25 cellular contexts compared by ENCODE assay signal in the genomic region with DNA sequence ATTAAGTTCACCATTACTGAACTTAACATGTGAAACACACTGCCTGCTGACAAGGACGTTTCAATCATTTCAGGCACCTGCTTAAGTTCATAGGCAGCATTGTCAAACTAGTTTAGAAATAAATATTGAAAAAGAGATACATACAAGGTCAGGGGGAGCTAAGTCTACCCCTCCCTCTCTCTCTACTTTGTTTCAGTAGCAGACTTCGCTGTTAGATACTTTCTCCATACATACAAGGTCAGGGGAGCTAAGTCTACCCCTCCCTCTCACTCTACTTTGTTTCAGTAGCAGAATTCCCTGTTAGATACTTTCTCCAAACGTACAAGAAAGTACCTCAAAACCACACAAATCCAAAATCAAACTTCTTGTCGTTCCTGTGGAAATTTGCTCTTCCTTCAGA.
"Had no signal": no experiment of that assay in that cellular context is flagged by ENCODE, and none has a peak within 500 bp of the region (broad histone marks: within the 10 kb centered on the region; RNA-seq: fewer than 3 reads in every experiment).

No MANE protein-coding gene starts in this region.

- FAIRE-seq: colon, endometrium, islet of Langerhans, keratinocyte had no signal

- ATAC-seq: effector memory CD8-positive, alpha-beta T cell; esophagus mucosa; gastrocnemius medialis; heart right ventricle; left cardiac atrium; left lung; left ventricle myocardium superior; lower lobe of right lung; mucosa of descending colon had no signal

- H3K4me3 ChIP-seq: coronary artery, esophagus squamous epithelium, gastrocnemius medialis, heart right ventricle, left lung, lower lobe of right lung, mucosa of descending colon had no signal

- H3K36me3 ChIP-seq: esophagus squamous epithelium, gastrocnemius medialis, heart right ventricle, left lung, lower lobe of right lung had no signal

- H3K27ac ChIP-seq: coronary artery, epithelial cell of prostate, esophagus squamous epithelium, gastrocnemius medialis, heart right ventricle, left lung, lower lobe of right lung had no signal

- H3K27me3 ChIP-seq: esophagus squamous epithelium, gastrocnemius medialis, heart right ventricle, left lung had no signal

- H3K4me1 ChIP-seq: esophagus squamous epithelium, gastrocnemius medialis, lower lobe of right lung had no signal

- DNase-seq: effector CD8-positive, alpha-beta T cell; effector memory CD8-positive, alpha-beta T cell; endodermal cell; erythroblast; esophagus squamous epithelium; foreskin fibroblast; foreskin melanocyte; gastrocnemius medialis; glutamatergic neuron; head of caudate nucleus; heart right ventricle; hippocampal formation; left cardiac atrium; left lung; left ventricle myocardium superior; lower lobe of right lung; mesenchymal stem cell; mucosa of descending colon had no signal

- H3K9me3 ChIP-seq: esophagus squamous epithelium, gastrocnemius medialis, heart right ventricle, left lung, lower lobe of right lung, mucosa of descending colon had no signal
